In genomic region chr11:82898242-82898641, GRCh38 we compare ENCODE assay signal across 14 cellular contexts. TPM values are rescaled to one million over a fixed set of nuclear protein-coding genes. Genes with fewer than 3 reads are reported as not detected.
A peak's percentile ranks its signal among the peaks of the same experiment; 100 is the strongest.
DNase-seq lines count a peak whose midpoint lies in the region; ATAC-seq and TF ChIP-seq lines count a peak whose summit lies in the region.
"Had no signal": no experiment of that assay in that cellular context is flagged by ENCODE, and none has a peak within 500 bp of the region (broad histone marks: within the 10 kb centered on the region; RNA-seq: fewer than 3 reads in every experiment).

No MANE protein-coding gene starts in this region.

- H3K27me3 ChIP-seq in right cardiac atrium (ENCODE audit: control insufficient read depth, insufficient read depth) (no peaks in the 10 kb centered on the region), hepatocyte (no peaks in the 10 kb centered on the region), upper lobe of right lung (no peaks in the 10 kb centered on the region)

- H3K9ac ChIP-seq in SK-N-MC (ENCODE audit: insufficient read length), result no peak overlapping the region
- H3K9ac ChIP-seq: KMS-11 had no signal

- H3K4me3 ChIP-seq in right cardiac atrium (ENCODE audit: low read length) (peak overlapping the region; percentile 82), SK-N-MC (peak overlapping the region; percentile 60), hepatocyte (no peak overlapping the region), upper lobe of right lung (peak overlapping the region; percentile 68)

- no peak overlapping the region for H2AFZ ChIP-seq in hepatocyte

- peaks cover 2% of the 10 kb centered on the region for H3K4me1 ChIP-seq in right cardiac atrium (ENCODE audit: control insufficient read depth, insufficient read depth, low read length)
- H3K4me1 ChIP-seq in hepatocyte (ENCODE audit: insufficient read depth), result peaks cover 8% of the 10 kb centered on the region
- peaks cover 25% of the 10 kb centered on the region for H3K4me1 ChIP-seq in upper lobe of right lung

- H3K9me2 ChIP-seq in hepatocyte (replicated peaks; ENCODE audit: insufficient read depth), result no peaks in the 10 kb centered on the region

- H3K9me3 ChIP-seq in right cardiac atrium (ENCODE audit: control insufficient read depth, low read length) (no peaks in the 10 kb centered on the region), SK-N-MC (ENCODE audit: low read depth, low read length) (no peaks in the 10 kb centered on the region), hepatocyte (ENCODE audit: low read depth) (no peaks in the 10 kb centered on the region), upper lobe of right lung (no peaks in the 10 kb centered on the region)

- no peaks in the 10 kb centered on the region for H4K20me1 ChIP-seq in hepatocyte (ENCODE audit: insufficient read depth, poor library complexity, severe bottlenecking)

- WGBS in right cardiac atrium, result 25% methylated on average over 1 of the region's 1 CpG
- 64% methylated on average over 1 of the region's 1 CpG for WGBS in hepatocyte (ENCODE audit: low lambda C conversion rate, missing lambda C conversion rate)

- ATAC-seq in right cardiac atrium (no peak), Right ventricle myocardium inferior (no peak), upper lobe of right lung (no peak)

- peak overlapping the region; percentile 7 for H3K4me2 ChIP-seq in hepatocyte

- H3K79me2 ChIP-seq in hepatocyte, result peaks cover 32% of the 10 kb centered on the region

- intact Hi-C loops in right cardiac atrium (cut with DNase I) (no loop called here), Right ventricle myocardium inferior (cut with DNase I) (loop anchor here (2.0 kb wide), 1 partner anchor 29 kb away; no protein-coding TSS in a partner anchor), upper lobe of right lung (cut with DNase I) (no loop called here)

- no peak overlapping the region for H3K27ac ChIP-seq in right cardiac atrium (ENCODE audit: low read length)
- no peak overlapping the region for H3K27ac ChIP-seq in SK-N-MC
- no peak overlapping the region for H3K27ac ChIP-seq in hepatocyte
- H3K27ac ChIP-seq in upper lobe of right lung, result no peak overlapping the region
- H3K27ac ChIP-seq: KMS-11 had no signal

- no peak for TF ChIP-seq CTCF in hepatocyte (IDR thresholded peaks at IDR 0.05; ENCODE audit: poor library complexity)
- TF ChIP-seq CTCF in upper lobe of right lung (IDR thresholded peaks at IDR 0.05), result no peak

- no peaks in the 10 kb centered on the region for H3K36me3 ChIP-seq in SK-N-MC (ENCODE audit: insufficient read depth, low read length)
- H3K36me3 ChIP-seq in hepatocyte (replicated peaks; ENCODE audit: insufficient read depth, low read depth), result no peaks in the 10 kb centered on the region
- no peaks in the 10 kb centered on the region for H3K36me3 ChIP-seq in upper lobe of right lung

- DNase-seq in right cardiac atrium (no peak), Right ventricle myocardium inferior (ENCODE audit: missing footprints) (no peak), SK-N-MC (ENCODE audit: low read depth, low spot score) (no peak), hepatocyte (ENCODE audit: low spot score) (no peak), upper lobe of right lung (no peak), NCI-H187 treated with DMSO at 0.1 percent for 48 hours (lab: John Stamatoyannopoulos, UW) (no peak), activated T-cell treated with anti-CD3 and anti-CD28 coated beads for 4 hours (no peak), nucleus accumbens (lab: John Stamatoyannopoulos, UW) (no peak)
- DNase-seq: anterior cingulate cortex, DMS53, foreskin fibroblast, HCEC 1CT, NCI-H2081 had no signal

RNA-seq across cellular contexts. Expression of gene PRCP, which starts 2.0 kb away (rescaled TPM):
- 100 to 1,000 TPM in 1 of 4 donors, 10 to 100 TPM in 3; 83.2 to 100 (median 84.9) TPM for total RNA-seq in right cardiac atrium
- 69.1 TPM for polyA plus RNA-seq in right cardiac atrium
- total RNA-seq in Right ventricle myocardium inferior, result 43.4 TPM
- total RNA-seq in hepatocyte, result 46.8 and 49.0 TPM in 2 replicates
- 48.3 and 53.0 TPM in 2 replicates for polyA plus RNA-seq in hepatocyte
- 91.3 TPM for total RNA-seq in upper lobe of right lung

RNA-seq across cellular contexts. Expression of gene DDIAS, which starts 3.3 kb away (rescaled TPM):
- 1 to 10 TPM in 2 of 4 donors, under 1 TPM in 2; 0.42 to 2.0 (median 1.2) TPM for total RNA-seq in right cardiac atrium
- 0.20 TPM for polyA plus RNA-seq in right cardiac atrium
- 0.95 TPM for total RNA-seq in Right ventricle myocardium inferior
- total RNA-seq in hepatocyte, result 2.6 and 2.7 TPM in 2 replicates
- 0.88 and 0.92 TPM in 2 replicates for polyA plus RNA-seq in hepatocyte
- 3.8 TPM for total RNA-seq in upper lobe of right lung
